ENCODE assay signal across 8 cellular contexts in genomic region chr1:16440150-16440479, GRCh38. TPM values are rescaled to one million over a fixed set of nuclear protein-coding genes. Genes with fewer than 3 reads are reported as not detected.
DNase-seq lines count a peak whose midpoint lies in the region; ATAC-seq, FAIRE-seq and TF ChIP-seq lines count a peak whose summit lies in the region.

No MANE protein-coding gene starts in this region.

- FAIRE-seq in HepG2 (lab: Jason Lieb, UNC): no peak

- peak overlapping the region; percentile 88 for H3K9ac ChIP-seq in HepG2 (ENCODE audit: insufficient read depth, low read depth, low read length)

- in situ Hi-C loops in HepG2 (cut with HindIII; ENCODE audit: extremely low pct_ligation_motif_present, low pct_unique_long_range_greater_than_20kb): no loop called here

- peak overlapping the region; percentile 92 for H3K4me2 ChIP-seq in HepG2 (ENCODE audit: low read depth, low read length)

- H2AFZ ChIP-seq in HepG2 (ENCODE audit: low read length): peak overlapping the region; percentile 77

- peaks cover 4 to 24% of the 10 kb centered on the region in 2 donors for H3K4me1 ChIP-seq in ascending aorta
- peaks cover 27% of the 10 kb centered on the region for H3K4me1 ChIP-seq in HepG2 (ENCODE audit: insufficient read depth, low read length)
- peaks cover 40% of the 10 kb centered on the region for H3K4me1 ChIP-seq in vagina

- TF ChIP-seq CTCF in ascending aorta (IDR thresholded peaks at IDR 0.05) (no peak), HepG2 (CRISPR knock-in tag; IDR thresholded peaks at IDR 0.05) (no peak), vagina (IDR thresholded peaks at IDR 0.05) (no peak)

- peak overlapping the region; percentile 77 to 97 for H3K4me3 ChIP-seq in ascending aorta
- peak overlapping the region; percentile 83 to 97 (median 95) for H3K4me3 ChIP-seq in HepG2 (replicated peaks in 1 of 3; ENCODE audit: insufficient read depth in 1 of 3, low read depth in 2 of 3, low read length in 3 of 3)
- peak overlapping the region; percentile 72 to 85 for H3K4me3 ChIP-seq in vagina

- TF ChIP-seq EP300 in HepG2 (IDR thresholded peaks at IDR 0.05; ENCODE audit: low read depth in 2 of 2, low read length in 2 of 2): no peak
- no peak for TF ChIP-seq EP300 in HepG2 (CRISPR knock-in tag; IDR thresholded peaks at IDR 0.05; ENCODE audit: borderline replicate concordance)

- peaks cover 17% of the 10 kb centered on the region for H3K79me2 ChIP-seq in HepG2 (ENCODE audit: insufficient read depth, low read length)

- H3K9me3 ChIP-seq in ascending aorta (no peaks in the 10 kb centered on the region), HepG2 (ENCODE audit: low read length) (no peaks in the 10 kb centered on the region), vagina (no peaks in the 10 kb centered on the region)

- no TSS peak for BruUV-seq in HepG2 (replicated peaks; lab: Mats Ljungman, UMichigan)

- intact Hi-C loops in ascending aorta (cut with DNase I) (loop anchor here (1.0 kb wide), 1 partner anchor 72 kb away; no protein-coding TSS in a partner anchor), HepG2 (cut with micrococcal nuclease; ENCODE audit: unreplicated experiment) (no loop called here), vagina (cut with DNase I) (no loop called here)

- H3K27me3 ChIP-seq in ascending aorta (no peaks in the 10 kb centered on the region), HepG2 (ENCODE audit: control insufficient read depth in 1 of 2, insufficient read depth in 2 of 2, low read length in 2 of 2) (no peaks in the 10 kb centered on the region; a peak in 1 of 5 replicates), vagina (no peaks in the 10 kb centered on the region)

- H4K20me1 ChIP-seq in HepG2 (ENCODE audit: insufficient read depth, low read length): no peaks in the 10 kb centered on the region

- POLR2A ChIA-PET in HepG2 (lab: Yijun Ruan, JAX): interaction anchor here (0.7 to 2.3 kb wide), 6 partner anchors 9 to 72 kb away, joined by 3 to 17 read pairs (median 4); partner anchors contain the start of gene SZRD1

- DNase-seq in NCI-H446 (lab: John Stamatoyannopoulos, UW): peak; percentile 53 to 54
- DNase-seq in NCI-H446 treated with DMSO at 0.1 percent for 48 hours (lab: John Stamatoyannopoulos, UW): no peak
- no peak for DNase-seq in ascending aorta (ENCODE audit: low spot score in 2 of 2)
- peak; percentile 33 for DNase-seq in HepG2 (ENCODE audit: low spot score)
- no peak for DNase-seq in vagina (ENCODE audit: extremely low spot score in 2 of 2)
- DNase-seq in HK-2 (ENCODE audit: unreplicated experiment): no peak
- no peak for DNase-seq in epidermal melanocyte (ENCODE audit: insufficient read length, low spot score)

- TF ChIP-seq RAD21 in HepG2 (CRISPR knock-in tag; IDR thresholded peaks at IDR 0.05): no peak

- CTCF ChIA-PET in HepG2 (lab: Yijun Ruan, JAX; ENCODE audit: low intra/inter-chr PET ratio, low total read pairs): no interaction called here

- ATAC-seq in HG03139 (IDR thresholded peaks at IDR 0.05; ENCODE audit: unreplicated experiment) (peak; percentile 17), HepG2 (peak; percentile 83)

- whole genome bisulfite sequencing in HepG2 (ENCODE audit: low lambda C conversion rate): 13% methylated on average over 7 of the region's 7 CpGs

- H3K27ac ChIP-seq in ascending aorta (peak overlapping the region; percentile 72 to 75), HepG2 (ENCODE audit: extremely low read length, insufficient read depth, low read length) (peak overlapping the region; percentile 53), vagina (peak overlapping the region; percentile 77)

- TF ChIP-seq POLR2A in HepG2 (IDR thresholded peaks at IDR 0.05; ENCODE audit: insufficient read depth in 1 of 2, low read depth in 2 of 2, low read length in 2 of 2) (no peak), vagina (IDR thresholded peaks at IDR 0.05) (no peak)

- peaks cover 15 to 23% of the 10 kb centered on the region in 2 donors for H3K36me3 ChIP-seq in ascending aorta
- peaks cover 5 to 16% of the 10 kb centered on the region in 2 experiments; a peak in 4 of 5 replicates for H3K36me3 ChIP-seq in HepG2 (replicated peaks in 1 of 2; ENCODE audit: control insufficient read depth in 1 of 2, insufficient read depth in 2 of 2, low read length in 2 of 2)
- peaks cover 0 to 13% of the 10 kb centered on the region in 2 donors for H3K36me3 ChIP-seq in vagina

TF ChIP-seq in HepG2, 621 proteins besides CTCF, POLR2A, EP300 and RAD21:
- TF ChIP-seq MYNN (CRISPR knock-in tag; IDR thresholded peaks at IDR 0.05; ENCODE audit: low read depth): 0 out of 2 replicates have a peak, but pooled peaks have one; percentile 30
- 0 out of 2 replicates have a peak, but pooled peaks have one; percentile 4 for TF ChIP-seq ZNF572 (CRISPR knock-in tag; IDR thresholded peaks at IDR 0.05)
- no peak for TF ChIP-seq SMAD9 (CRISPR knock-in tag; IDR thresholded peaks at IDR 0.05)

RNA-seq across cellular contexts. Expression of gene NECAP2, which starts 0.4 kb away (rescaled TPM):
- total RNA-seq in ascending aorta (28.6 TPM), HepG2 (2016; rRNA removed; fragmentation: Illumina TruSeq; extraction: Trizol) (52.3 and 62.6 TPM in 2 replicates), vagina (41.7 TPM)
- total RNA-seq in HepG2 (2016; cell fraction: cytosol; rRNA removed; fragmentation: Illumina TruSeq; extraction: Trizol; ENCODE audit: low read depth): 9.4 and 10.0 TPM in 2 replicates
- 51.2 and 64.2 TPM in 2 replicates for total RNA-seq in HepG2 (2016; cell fraction: insoluble cytoplasmic fraction; rRNA removed; fragmentation: Illumina TruSeq; extraction: Trizol)
- total RNA-seq in HepG2 (2016; cell fraction: membrane; rRNA removed; fragmentation: Illumina TruSeq; extraction: Trizol): 20.2 and 23.2 TPM in 2 replicates
- total RNA-seq in HepG2 (2016; cell fraction: nucleus; rRNA removed; fragmentation: Illumina TruSeq; extraction: Trizol): 22.1 and 26.7 TPM in 2 replicates
- 38.5 and 41.0 TPM in 2 replicates for polyA plus RNA-seq in HepG2 (2011; rRNA removed)
- polyA plus RNA-seq in HepG2 (2011; cell fraction: cytosol; rRNA removed): 48.1 and 54.1 TPM in 2 replicates
- 22.4 and 27.6 TPM in 2 replicates for polyA plus RNA-seq in HepG2 (2011; cell fraction: nucleus; rRNA removed)
- 24.9 and 33.4 TPM in 2 replicates for polyA plus RNA-seq in HepG2 (2012)
- polyA plus RNA-seq in HepG2 (2016; cell fraction: cytosol; fragmentation: Illumina TruSeq; extraction: Trizol; ENCODE audit: low read depth): 7.1 and 7.3 TPM in 2 replicates
- 55.1 and 59.1 TPM in 2 replicates for polyA plus RNA-seq in HepG2 (2016; cell fraction: insoluble cytoplasmic fraction; fragmentation: Illumina TruSeq; extraction: Trizol; ENCODE audit: low read depth)
- 10.5 and 12.4 TPM in 2 replicates for polyA plus RNA-seq in HepG2 (2016; cell fraction: membrane; fragmentation: Illumina TruSeq; extraction: Trizol; ENCODE audit: low read depth)
- 30.2 and 30.4 TPM in 2 replicates for polyA plus RNA-seq in HepG2 (2016; cell fraction: nucleus; fragmentation: Illumina TruSeq; extraction: Trizol; ENCODE audit: insufficient read depth, low read depth)
- polyA minus RNA-seq in HepG2 (2011; rRNA and poly(A)+ RNA removed; ENCODE audit: low replicate concordance): 43.7 and 55.9 TPM in 2 replicates
- 21.5 and 24.9 TPM in 2 replicates for polyA minus RNA-seq in HepG2 (2011; cell fraction: cytosol; rRNA and poly(A)+ RNA removed)
- polyA minus RNA-seq in HepG2 (2011; cell fraction: nucleus; rRNA and poly(A)+ RNA removed): 18.5 and 22.5 TPM in 2 replicates

RNA-seq across cellular contexts. Expression of gene SPATA21, which starts 2.9 kb away (rescaled TPM):
- total RNA-seq in ascending aorta (not detected), HepG2 (2016; rRNA removed; fragmentation: Illumina TruSeq; extraction: Trizol) (0.21 and 0.80 TPM in 2 replicates), vagina (not detected)
- 0.35 and 0.51 TPM in 2 replicates for total RNA-seq in HepG2 (2016; cell fraction: cytosol; rRNA removed; fragmentation: Illumina TruSeq; extraction: Trizol; ENCODE audit: low read depth)
- 0.25 and 0.74 TPM in 2 replicates for total RNA-seq in HepG2 (2016; cell fraction: insoluble cytoplasmic fraction; rRNA removed; fragmentation: Illumina TruSeq; extraction: Trizol)
- 0.21 and 0.40 TPM in 2 replicates for total RNA-seq in HepG2 (2016; cell fraction: membrane; rRNA removed; fragmentation: Illumina TruSeq; extraction: Trizol)
- 1.3 and 1.5 TPM in 2 replicates for total RNA-seq in HepG2 (2016; cell fraction: nucleus; rRNA removed; fragmentation: Illumina TruSeq; extraction: Trizol)
- polyA plus RNA-seq in HepG2 (2011; rRNA removed): 1.4 and 1.8 TPM in 2 replicates
- 0.54 and 1.0 TPM in 2 replicates for polyA plus RNA-seq in HepG2 (2011; cell fraction: cytosol; rRNA removed)
- 7.5 and 11.1 TPM in 2 replicates for polyA plus RNA-seq in HepG2 (2011; cell fraction: nucleus; rRNA removed)
- 0.85 and 0.95 TPM in 2 replicates for polyA plus RNA-seq in HepG2 (2012)
- 0.08 and 0.24 TPM in 2 replicates for polyA plus RNA-seq in HepG2 (2016; cell fraction: cytosol; fragmentation: Illumina TruSeq; extraction: Trizol; ENCODE audit: low read depth)
- polyA plus RNA-seq in HepG2 (2016; cell fraction: insoluble cytoplasmic fraction; fragmentation: Illumina TruSeq; extraction: Trizol; ENCODE audit: low read depth): 0.33 and 0.38 TPM in 2 replicates
- polyA plus RNA-seq in HepG2 (2016; cell fraction: membrane; fragmentation: Illumina TruSeq; extraction: Trizol; ENCODE audit: low read depth): 0.07 and 0.15 TPM in 2 replicates
- 4.4 and 5.3 TPM in 2 replicates for polyA plus RNA-seq in HepG2 (2016; cell fraction: nucleus; fragmentation: Illumina TruSeq; extraction: Trizol; ENCODE audit: insufficient read depth, low read depth)
- polyA minus RNA-seq in HepG2 (2011; rRNA and poly(A)+ RNA removed; ENCODE audit: low replicate concordance): 0.26 TPM in 1 of 2 replicates, not detected in the other
- 0.30 and 0.70 TPM in 2 replicates for polyA minus RNA-seq in HepG2 (2011; cell fraction: cytosol; rRNA and poly(A)+ RNA removed)
- 0.75 and 0.77 TPM in 2 replicates for polyA minus RNA-seq in HepG2 (2011; cell fraction: nucleus; rRNA and poly(A)+ RNA removed)

Comparison
In these comparisons a context has a peak if more than half of its experiments do, and no peak if none do; other contexts are left out.
1. DNase-seq: peak in NCI-H446 (2 of 2) and HepG2 (single experiment); none in NCI-H446 treated with DMSO at 0.1 percent for 48 hours (single experiment), ascending aorta (0 of 2), vagina (0 of 2), HK-2 (single experiment) and epidermal melanocyte (single experiment).
2. Peak in every context shown above with its lines, with median percentiles within 50 percentile points of each other: H3K27ac ChIP-seq and H3K4me3 ChIP-seq.